In the genomic region with DNA sequence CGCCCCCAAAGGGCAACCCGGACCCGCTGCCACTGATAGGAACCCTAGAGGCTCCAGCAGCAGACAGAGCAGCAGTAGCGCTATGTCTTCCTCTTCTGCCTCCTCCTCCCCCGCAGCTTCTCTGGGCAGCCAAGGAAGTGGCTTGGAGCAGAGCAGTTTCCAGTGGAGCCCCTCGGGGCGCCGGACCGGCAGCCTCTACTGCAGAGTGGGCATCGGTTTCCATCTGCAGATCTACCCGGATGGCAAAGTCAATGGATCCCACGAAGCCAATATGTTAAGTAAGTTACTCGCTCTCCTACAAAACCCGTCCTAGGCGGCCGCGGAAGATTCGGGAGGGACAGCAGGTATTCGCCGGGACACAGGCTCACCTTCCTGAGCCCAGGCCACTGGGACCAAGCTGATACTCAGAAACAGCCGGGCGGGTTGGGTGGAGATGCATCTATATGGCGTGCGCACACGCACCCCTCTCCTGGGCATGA, we compare ENCODE assay signal across 9 cellular contexts. TPM values are rescaled to one million over a fixed set of nuclear protein-coding genes. Genes with fewer than 3 reads are reported as not detected.
DNase-seq lines count a peak whose midpoint lies in the region; ATAC-seq and TF ChIP-seq lines count a peak whose summit lies in the region.
"Had no signal": no experiment of that assay in that cellular context is flagged by ENCODE, and none has a peak within 500 bp of the region (broad histone marks: within the 10 kb centered on the region; RNA-seq: fewer than 3 reads in every experiment).

No MANE protein-coding gene starts in this region.

- H3K27ac Mint-ChIP-seq in activated naive CD4-positive, alpha-beta T cell treated with anti-CD3 and anti-CD28 coated beads, Interleukin-2, amount 10 ng/mL, durations not matched to agents 7 days and 5 days, result no peak overlapping the region
- H3K27ac Mint-ChIP-seq in neural crest cell (ENCODE audit: unreplicated experiment), result peak overlapping the region; percentile 38

- H3K27me3 ChIP-seq in RWPE2 (ENCODE audit: insufficient read depth, poor library complexity, severe bottlenecking), result no peaks in the 10 kb centered on the region

- no peaks in the 10 kb centered on the region for H3K79me2 ChIP-seq in OCI-LY7 (ENCODE audit: insufficient read depth, low read depth, low read length)

- H3K4me2 ChIP-seq in OCI-LY7 (ENCODE audit: low read length), result no peak overlapping the region

- peaks cover 17% of the 10 kb centered on the region for H3K4me1 Mint-ChIP-seq in activated naive CD4-positive, alpha-beta T cell treated with anti-CD3 and anti-CD28 coated beads, Interleukin-2, amount 10 ng/mL, durations not matched to agents 7 days and 5 days
- peaks cover 19% of the 10 kb centered on the region for H3K4me1 Mint-ChIP-seq in neural crest cell

- ATAC-seq in RWPE2 (ENCODE audit: low read depth) (peak; percentile 64), GM19455 (IDR thresholded peaks at IDR 0.05; ENCODE audit: unreplicated experiment) (no peak)

- peak overlapping the region; percentile 42 for H3K4me3 Mint-ChIP-seq in activated naive CD4-positive, alpha-beta T cell treated with anti-CD3 and anti-CD28 coated beads, Interleukin-2, amount 10 ng/mL, durations not matched to agents 7 days and 5 days
- H3K4me3 Mint-ChIP-seq in neural crest cell, result peak overlapping the region; percentile 94

- POLR2A ChIA-PET in OCI-LY7 (lab: Charles Lee), result interaction anchor here (1.0 kb wide), 1 partner anchor 12 kb away, joined by 3 read pairs; no protein-coding TSS in a partner anchor

- intact Hi-C loops in OCI-LY7 (cut with micrococcal nuclease; ENCODE audit: unreplicated experiment), result no loop called here

- no peaks in the 10 kb centered on the region for H3K9me2 ChIP-seq in OCI-LY7 (ENCODE audit: insufficient read depth, low read length)

- H2AFZ ChIP-seq in OCI-LY7 (ENCODE audit: low read length), result no peak overlapping the region

- peak overlapping the region; percentile 51 for H3K27ac ChIP-seq in RWPE2 (ENCODE audit: poor library complexity, severe bottlenecking)
- H3K27ac ChIP-seq in OCI-LY7 (ENCODE audit: low read depth, low read length, poor library complexity, severe bottlenecking), result no peak overlapping the region

- CTCF ChIA-PET in activated naive CD4-positive, alpha-beta T cell treated with anti-CD3 and anti-CD28 coated beads, Interleukin-2, amount 10 ng/mL, durations not matched to agents 7 days and 5 days (lab: Charles Lee), result no interaction called here
- CTCF ChIA-PET in OCI-LY7 (lab: Charles Lee; ENCODE audit: unreplicated experiment), result no interaction called here

- no TSS peak for BruUV-seq in OCI-LY7 (replicated peaks; lab: Mats Ljungman, UMichigan)

- H3K9me3 Mint-ChIP-seq in activated naive CD4-positive, alpha-beta T cell treated with anti-CD3 and anti-CD28 coated beads, Interleukin-2, amount 10 ng/mL, durations not matched to agents 7 days and 5 days, result no peaks in the 10 kb centered on the region
- no peaks in the 10 kb centered on the region for H3K9me3 Mint-ChIP-seq in neural crest cell

- H3K4me3 ChIP-seq in RWPE2 (ENCODE audit: severe bottlenecking), result peak overlapping the region; percentile 61
- H3K4me3 ChIP-seq in epithelial cell of esophagus (ENCODE audit: low read length), result peak overlapping the region; percentile 78
- no peak overlapping the region for H3K4me3 ChIP-seq in OCI-LY7 (ENCODE audit: low read depth, low read length, poor library complexity, severe bottlenecking)

- H3K27me3 Mint-ChIP-seq in activated naive CD4-positive, alpha-beta T cell treated with anti-CD3 and anti-CD28 coated beads, Interleukin-2, amount 10 ng/mL, durations not matched to agents 7 days and 5 days, result peaks cover 73% of the 10 kb centered on the region
- H3K27me3 Mint-ChIP-seq in neural crest cell (ENCODE audit: low read depth), result peaks cover 100% of the 10 kb centered on the region

- H3K36me3 Mint-ChIP-seq in activated naive CD4-positive, alpha-beta T cell treated with anti-CD3 and anti-CD28 coated beads, Interleukin-2, amount 10 ng/mL, durations not matched to agents 7 days and 5 days, result no peaks in the 10 kb centered on the region
- peaks cover 5% of the 10 kb centered on the region for H3K36me3 Mint-ChIP-seq in neural crest cell (ENCODE audit: low read depth)

- H4K20me1 ChIP-seq in OCI-LY7 (ENCODE audit: insufficient read depth, low read length), result no peaks in the 10 kb centered on the region

- H3K36me3 ChIP-seq in RWPE2 (ENCODE audit: low read depth), result no peaks in the 10 kb centered on the region
- H3K36me3 ChIP-seq in OCI-LY7 (ENCODE audit: insufficient read depth, low read length), result no peaks in the 10 kb centered on the region

- DNase-seq in activated naive CD4-positive, alpha-beta T cell treated with anti-CD3 and anti-CD28 coated beads, Interleukin-2, amount 10 ng/mL, durations not matched to agents 7 days and 5 days, result no peak
- DNase-seq in activated naive CD4-positive, alpha-beta T cell treated with Interleukin-2 at 50 U/mL for 16 hours, result no peak
- DNase-seq in RWPE2 (ENCODE audit: low spot score) (peak; percentile 69), epithelial cell of esophagus (ENCODE audit: low read depth) (peak; percentile 48), neural crest cell (ENCODE audit: low read depth, low spot score) (no peak), OCI-LY7 (ENCODE audit: low spot score) (no peak), putamen (ENCODE audit: low spot score) (no peak)

- H3K4me1 ChIP-seq in RWPE2 (ENCODE audit: insufficient read depth, poor library complexity, severe bottlenecking), result peaks cover 4% of the 10 kb centered on the region
- H3K4me1 ChIP-seq in OCI-LY7 (ENCODE audit: insufficient read depth, low read length, poor library complexity, severe bottlenecking), result no peaks in the 10 kb centered on the region

- no peaks in the 10 kb centered on the region for H3K9me3 ChIP-seq in RWPE2 (ENCODE audit: severe bottlenecking)
- H3K9me3 ChIP-seq in OCI-LY7 (ENCODE audit: low read length), result no peaks in the 10 kb centered on the region

- TF ChIP-seq CTCF in RWPE2 (IDR thresholded peaks at IDR 0.05; ENCODE audit: poor library complexity, severe bottlenecking) (no peak), epithelial cell of esophagus (IDR thresholded peaks at IDR 0.05; ENCODE audit: insufficient read depth, low read depth, low read length, missing control alignments) (no peak), neural crest cell (conservative IDR thresholded peaks at IDR 0.05) (no peak), OCI-LY7 (conservative IDR thresholded peaks at IDR 0.05; ENCODE audit: low read length) (no peak)

RNA-seq across cellular contexts. Expression of gene FGF5, which starts 0.5 kb away (rescaled TPM):
- total RNA-seq in neural crest cell, result not detected in 2 replicates
- total RNA-seq in OCI-LY7 (2014; rRNA removed; shearing (Covaris generic)), result not detected in 2 replicates
- total RNA-seq in OCI-LY7 (2022), result 0.06 and 0.07 TPM in 2 replicates
- total RNA-seq: subcutaneous adipose tissue had no signal

Comparison
In these comparisons a context has a peak if more than half of its experiments do, and no peak if none do; other contexts are left out.
1. DNase-seq: peak in RWPE2 (single experiment) and epithelial cell of esophagus (single experiment); none in activated naive CD4-positive, alpha-beta T cell treated with anti-CD3 and anti-CD28 coated beads, Interleukin-2, amount 10 ng/mL, durations not matched to agents 7 days and 5 days (single experiment), activated naive CD4-positive, alpha-beta T cell treated with Interleukin-2 at 50 U/mL for 16 hours (single experiment), neural crest cell (single experiment), OCI-LY7 (single experiment) and putamen (single experiment).